9 cellular contexts compared by ENCODE assay signal in the genomic region with DNA sequence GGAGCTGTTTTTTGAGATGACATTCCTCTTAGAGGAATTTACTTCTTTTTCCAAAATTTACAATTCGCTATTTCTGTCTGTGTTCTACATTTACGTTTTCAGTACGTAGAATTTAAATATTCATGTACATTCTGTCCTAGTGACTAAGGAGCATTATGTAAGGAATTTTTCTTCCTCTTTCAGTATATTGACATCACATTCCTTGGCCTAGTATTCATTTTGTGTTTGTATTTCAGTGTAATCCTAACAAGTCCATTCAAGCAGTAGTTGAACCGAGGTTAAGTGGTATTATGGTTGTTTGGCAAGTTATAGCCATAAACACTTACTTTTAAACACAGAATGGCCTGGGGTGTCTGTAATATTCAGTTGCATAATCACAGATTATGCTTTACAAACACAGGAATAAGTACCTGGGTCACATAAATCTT. TPM values are rescaled to one million over a fixed set of nuclear protein-coding genes. Genes with fewer than 3 reads are reported as not detected.
DNase-seq lines count a peak whose midpoint lies in the region; ATAC-seq, FAIRE-seq and TF ChIP-seq lines count a peak whose summit lies in the region.
"Had no signal": no experiment of that assay in that cellular context is flagged by ENCODE, and none has a peak within 500 bp of the region (broad histone marks: within the 10 kb centered on the region; RNA-seq: fewer than 3 reads in every experiment).

No MANE protein-coding gene starts in this region.

- 67% methylated on average over 4 of the region's 4 CpGs for WGBS in liver

- H3K27me3 ChIP-seq in liver (ENCODE audit: control insufficient read depth in 4 of 4, insufficient read depth in 4 of 4, low read length in 3 of 4) = no peaks in the 10 kb centered on the region

- CTCF ChIA-PET in AG04449 (lab: Yijun Ruan, JAX) = no interaction called here

- no peak for TF ChIP-seq RAD21 in liver (IDR thresholded peaks at IDR 0.05)

- H3K4me1 ChIP-seq in liver (ENCODE audit: control insufficient read depth in 4 of 4, insufficient read depth in 4 of 4, low read length in 3 of 4) = peaks cover 0 to 4% (median 0%) of the 10 kb centered on the region in 4 donors

- no peaks in the 10 kb centered on the region for H3K36me3 ChIP-seq in liver (ENCODE audit: control insufficient read depth in 4 of 4, insufficient read depth in 3 of 4, low read depth in 1 of 4, low read length in 3 of 4)

- H3K9ac ChIP-seq in liver (ENCODE audit: low read depth in 1 of 2, low read length in 2 of 2) = no peak overlapping the region

- POLR2A ChIA-PET in AG04449 (lab: Yijun Ruan, JAX) = no interaction called here

- peak; percentile 78 for DNase-seq in AG04449 (ENCODE audit: low read depth, low spot score)
- peak; percentile 93 for DNase-seq in HTR-8/SVneo (ENCODE audit: insufficient read length, low spot score)
- DNase-seq in astrocyte of the hippocampus (ENCODE audit: low read depth, low spot score) = peak; percentile 71
- DNase-seq in NCI-H1694 (lab: John Stamatoyannopoulos, UW) = no peak
- no peak for DNase-seq in activated CD4-positive, alpha-beta T cell treated with anti-CD3 and anti-CD28 coated beads, Interleukin-2, amount 50 U/mL, for 1 hour
- no peak for DNase-seq in activated CD8-positive, alpha-beta memory T cell treated with anti-CD3 and anti-CD28 coated beads, Interleukin-2, amount 50 U/mL, for 4 hours

- peaks cover 0 to 2% (median 0%) of the 10 kb centered on the region in 4 donors for H3K9me3 ChIP-seq in liver (ENCODE audit: control insufficient read depth in 4 of 4, low read length in 3 of 4)

- H3K27ac ChIP-seq in liver (ENCODE audit: low read depth in 1 of 2, low read length in 2 of 2) = no peak overlapping the region

- peak; percentile 99 for FAIRE-seq in HTR-8/SVneo (lab: Jason Lieb, UNC)
- FAIRE-seq: G401.6 had no signal

- ATAC-seq in HG02840 (IDR thresholded peaks at IDR 0.05; ENCODE audit: low FRiP score, unreplicated experiment) = no peak

- H3K4me3 ChIP-seq in AG04449 (ENCODE audit: low read depth, low read length) = no peak overlapping the region
- no peak overlapping the region for H3K4me3 ChIP-seq in liver (ENCODE audit: low read depth in 1 of 3, low read length in 3 of 3)

- TF ChIP-seq CTCF in AG04449 (IDR thresholded peaks at IDR 0.05; ENCODE audit: insufficient read depth, low read length, missing control alignments) = no peak
- TF ChIP-seq CTCF in liver (IDR thresholded peaks at IDR 0.05; ENCODE audit: low read depth, low read length, missing input control) = no peak

TF ChIP-seq in liver, 16 proteins besides CTCF, POLR2A, EP300 and RAD21:
- no peak for TF ChIP-seq YY1 (IDR thresholded peaks at IDR 0.05)
- TF ChIP-seq, protein P1, sequence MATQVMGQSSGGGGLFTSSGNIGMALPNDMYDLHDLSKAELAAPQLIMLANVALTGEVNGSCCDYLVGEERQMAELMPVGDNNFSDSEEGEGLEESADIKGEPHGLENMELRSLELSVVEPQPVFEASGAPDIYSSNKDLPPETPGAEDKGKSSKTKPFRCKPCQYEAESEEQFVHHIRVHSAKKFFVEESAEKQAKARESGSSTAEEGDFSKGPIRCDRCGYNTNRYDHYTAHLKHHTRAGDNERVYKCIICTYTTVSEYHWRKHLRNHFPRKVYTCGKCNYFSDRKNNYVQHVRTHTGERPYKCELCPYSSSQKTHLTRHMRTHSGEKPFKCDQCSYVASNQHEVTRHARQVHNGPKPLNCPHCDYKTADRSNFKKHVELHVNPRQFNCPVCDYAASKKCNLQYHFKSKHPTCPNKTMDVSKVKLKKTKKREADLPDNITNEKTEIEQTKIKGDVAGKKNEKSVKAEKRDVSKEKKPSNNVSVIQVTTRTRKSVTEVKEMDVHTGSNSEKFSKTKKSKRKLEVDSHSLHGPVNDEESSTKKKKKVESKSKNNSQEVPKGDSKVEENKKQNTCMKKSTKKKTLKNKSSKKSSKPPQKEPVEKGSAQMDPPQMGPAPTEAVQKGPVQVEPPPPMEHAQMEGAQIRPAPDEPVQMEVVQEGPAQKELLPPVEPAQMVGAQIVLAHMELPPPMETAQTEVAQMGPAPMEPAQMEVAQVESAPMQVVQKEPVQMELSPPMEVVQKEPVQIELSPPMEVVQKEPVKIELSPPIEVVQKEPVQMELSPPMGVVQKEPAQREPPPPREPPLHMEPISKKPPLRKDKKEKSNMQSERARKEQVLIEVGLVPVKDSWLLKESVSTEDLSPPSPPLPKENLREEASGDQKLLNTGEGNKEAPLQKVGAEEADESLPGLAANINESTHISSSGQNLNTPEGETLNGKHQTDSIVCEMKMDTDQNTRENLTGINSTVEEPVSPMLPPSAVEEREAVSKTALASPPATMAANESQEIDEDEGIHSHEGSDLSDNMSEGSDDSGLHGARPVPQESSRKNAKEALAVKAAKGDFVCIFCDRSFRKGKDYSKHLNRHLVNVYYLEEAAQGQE (IDR thresholded peaks at IDR 0.05) = no peak
- TF ChIP-seq NR2F2 (IDR thresholded peaks at IDR 0.05) = no peak
- no peak for TF ChIP-seq HNF4A (conservative IDR thresholded peaks at IDR 0.05)
- peak; percentile 20 for TF ChIP-seq SP1 (IDR thresholded peaks at IDR 0.05)
- TF ChIP-seq, protein P2, sequence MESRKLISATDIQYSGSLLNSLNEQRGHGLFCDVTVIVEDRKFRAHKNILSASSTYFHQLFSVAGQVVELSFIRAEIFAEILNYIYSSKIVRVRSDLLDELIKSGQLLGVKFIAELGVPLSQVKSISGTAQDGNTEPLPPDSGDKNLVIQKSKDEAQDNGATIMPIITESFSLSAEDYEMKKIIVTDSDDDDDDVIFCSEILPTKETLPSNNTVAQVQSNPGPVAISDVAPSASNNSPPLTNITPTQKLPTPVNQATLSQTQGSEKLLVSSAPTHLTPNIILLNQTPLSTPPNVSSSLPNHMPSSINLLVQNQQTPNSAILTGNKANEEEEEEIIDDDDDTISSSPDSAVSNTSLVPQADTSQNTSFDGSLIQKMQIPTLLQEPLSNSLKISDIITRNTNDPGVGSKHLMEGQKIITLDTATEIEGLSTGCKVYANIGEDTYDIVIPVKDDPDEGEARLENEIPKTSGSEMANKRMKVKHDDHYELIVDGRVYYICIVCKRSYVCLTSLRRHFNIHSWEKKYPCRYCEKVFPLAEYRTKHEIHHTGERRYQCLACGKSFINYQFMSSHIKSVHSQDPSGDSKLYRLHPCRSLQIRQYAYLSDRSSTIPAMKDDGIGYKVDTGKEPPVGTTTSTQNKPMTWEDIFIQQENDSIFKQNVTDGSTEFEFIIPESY (IDR thresholded peaks at IDR 0.05) = no peak
TF ChIP-seq in liver: peak in this region for 1.

RNA-seq across cellular contexts. Expression of a gene that starts 52.1 kb away (rescaled TPM):
- 10 to 100 TPM; 11.1 to 30.2 TPM for total RNA-seq in liver
- polyA plus RNA-seq in liver = 10 to 100 TPM; 12.3 to 18.0 TPM

Comparison
In these comparisons a context has a peak if more than half of its experiments do, and no peak if none do; other contexts are left out.
1. DNase-seq: peak in AG04449 (single experiment), HTR-8/SVneo (single experiment) and astrocyte of the hippocampus (single experiment); none in NCI-H1694 (single experiment), activated CD4-positive, alpha-beta T cell treated with anti-CD3 and anti-CD28 coated beads, Interleukin-2, amount 50 U/mL, for 1 hour (single experiment) and activated CD8-positive, alpha-beta memory T cell treated with anti-CD3 and anti-CD28 coated beads, Interleukin-2, amount 50 U/mL, for 4 hours (single experiment).